ENCODE assay signal across 1 cellular context in the genomic region with DNA sequence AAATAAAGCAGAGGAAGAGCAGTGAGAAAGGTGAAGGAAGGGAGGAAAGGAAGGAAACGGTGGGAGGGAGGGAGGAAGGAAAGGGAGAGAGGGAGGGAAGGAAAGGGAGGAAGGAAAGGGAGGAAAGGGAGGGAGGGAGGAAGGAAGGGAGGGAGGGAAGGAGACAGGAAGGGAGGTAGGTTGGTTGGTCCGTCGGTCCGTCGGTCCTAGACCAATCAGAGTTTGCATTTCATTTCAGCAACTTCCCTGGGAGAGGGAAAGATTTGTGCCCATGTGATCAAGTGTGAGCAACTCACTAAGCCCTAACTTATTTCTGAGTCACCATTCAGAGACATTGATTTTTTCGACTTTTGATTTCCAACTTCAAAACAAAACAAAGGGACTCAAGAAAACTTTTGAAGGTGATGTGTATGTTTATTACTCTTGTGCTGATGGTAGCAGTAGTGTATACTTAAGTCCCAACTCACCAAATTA.
A peak's percentile ranks its signal among the peaks of the same experiment; 100 is the strongest.
TF ChIP-seq lines count a peak whose summit lies in the region.

No MANE protein-coding gene starts in this region.

TF ChIP-seq in HepG2, 621 proteins besides CTCF, POLR2A, EP300 and RAD21:
- TF ChIP-seq AKAP8 (CRISPR knock-in tag; IDR thresholded peaks at IDR 0.05) (no peak), PCBP2 (optimal IDR thresholded peaks at IDR 0.05; ENCODE audit: low read depth, low read length, poor library complexity, severe bottlenecking) (peak; percentile 92), KAT2B (IDR thresholded peaks at IDR 0.05; ENCODE audit: borderline replicate concordance, low read depth, low read length) (peak; percentile 63; the same call in 1 of the 2 replicates)
- TF ChIP-seq, protein P1, sequence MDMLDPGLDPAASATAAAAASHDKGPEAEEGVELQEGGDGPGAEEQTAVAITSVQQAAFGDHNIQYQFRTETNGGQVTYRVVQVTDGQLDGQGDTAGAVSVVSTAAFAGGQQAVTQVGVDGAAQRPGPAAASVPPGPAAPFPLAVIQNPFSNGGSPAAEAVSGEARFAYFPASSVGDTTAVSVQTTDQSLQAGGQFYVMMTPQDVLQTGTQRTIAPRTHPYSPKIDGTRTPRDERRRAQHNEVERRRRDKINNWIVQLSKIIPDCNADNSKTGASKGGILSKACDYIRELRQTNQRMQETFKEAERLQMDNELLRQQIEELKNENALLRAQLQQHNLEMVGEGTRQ (IDR thresholded peaks at IDR 0.05; ENCODE audit: low read depth, low read length): peak; percentile 35; the same call in 1 of the 2 replicates
- TF ChIP-seq, protein P1 (CRISPR knock-in tag; IDR thresholded peaks at IDR 0.05; ENCODE audit: borderline replicate concordance): no peak
